ENCODE assay signal across 8 cellular contexts in the genomic region with DNA sequence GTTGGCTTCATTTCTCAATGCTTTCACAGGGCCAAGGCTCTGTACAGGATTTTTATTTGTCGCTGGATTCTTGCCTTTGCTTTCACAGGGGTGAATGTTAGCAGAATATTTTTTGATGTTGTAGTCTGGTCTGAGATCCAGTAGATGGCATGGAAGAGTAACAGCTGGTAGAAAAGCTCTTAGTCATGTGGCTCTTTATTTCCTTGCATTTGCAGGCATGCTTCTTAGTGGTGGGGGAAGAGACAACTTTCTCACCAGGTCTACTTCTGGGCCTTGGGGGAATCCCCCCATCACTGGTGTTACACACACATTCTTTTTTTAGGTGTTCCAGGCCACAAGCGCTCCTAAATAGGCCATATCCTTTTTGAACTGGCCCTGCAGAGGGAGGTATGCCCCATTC. TPM values are rescaled to one million over a fixed set of nuclear protein-coding genes. Genes with fewer than 3 reads are reported as not detected.
DNase-seq lines count a peak whose midpoint lies in the region; ATAC-seq, FAIRE-seq and TF ChIP-seq lines count a peak whose summit lies in the region.

No MANE protein-coding gene starts in this region.

- H3K4me1 ChIP-seq in HepG2 (ENCODE audit: insufficient read depth, low read length): no peaks in the 10 kb centered on the region
- H3K4me1 ChIP-seq in right lobe of liver: no peaks in the 10 kb centered on the region
- no peaks in the 10 kb centered on the region for H3K4me1 ChIP-seq in ovary (ENCODE audit: insufficient read depth)

- H3K79me2 ChIP-seq in HepG2 (ENCODE audit: insufficient read depth, low read length): no peaks in the 10 kb centered on the region

- in situ Hi-C loops in HepG2 (cut with HindIII; ENCODE audit: extremely low pct_ligation_motif_present, low pct_unique_long_range_greater_than_20kb) (no loop called here), brain microvascular endothelial cell (cut with HindIII; ENCODE audit: low pct_ligation_motif_present, low sequenced_read_pairs) (no loop called here)

- no peak for FAIRE-seq in HepG2 (lab: Jason Lieb, UNC)

- TF ChIP-seq RAD21 in HepG2 (CRISPR knock-in tag; IDR thresholded peaks at IDR 0.05): no peak

- H3K4me2 ChIP-seq in HepG2 (ENCODE audit: low read depth, low read length): no peak overlapping the region

- CTCF ChIA-PET in HepG2 (lab: Yijun Ruan, JAX; ENCODE audit: low intra/inter-chr PET ratio, low total read pairs): no interaction called here

- no peak overlapping the region for H3K27ac ChIP-seq in HepG2 (ENCODE audit: extremely low read length, insufficient read depth, low read length)
- H3K27ac ChIP-seq in right lobe of liver: no peak overlapping the region
- H3K27ac ChIP-seq in brain microvascular endothelial cell: no peak overlapping the region
- no peak overlapping the region for H3K27ac ChIP-seq in ovary

- H3K9ac ChIP-seq in HepG2 (ENCODE audit: insufficient read depth, low read depth, low read length): no peak overlapping the region

- H3K9me3 ChIP-seq in HepG2 (ENCODE audit: low read length) (no peaks in the 10 kb centered on the region), right lobe of liver (peaks cover 0 to 8% (median 0%) of the 10 kb centered on the region in 4 donors), ovary (no peaks in the 10 kb centered on the region)

- POLR2A ChIA-PET in HepG2 (lab: Yijun Ruan, JAX): no interaction called here

- no peaks in the 10 kb centered on the region for H3K36me3 ChIP-seq in HepG2 (replicated peaks in 1 of 2; ENCODE audit: control insufficient read depth in 1 of 2, insufficient read depth in 2 of 2, low read length in 2 of 2)
- H3K36me3 ChIP-seq in right lobe of liver: no peaks in the 10 kb centered on the region
- no peaks in the 10 kb centered on the region for H3K36me3 ChIP-seq in brain microvascular endothelial cell (replicated peaks)
- H3K36me3 ChIP-seq in ovary: no peaks in the 10 kb centered on the region

- intact Hi-C loops in HepG2 (cut with micrococcal nuclease; ENCODE audit: unreplicated experiment): no loop called here
- intact Hi-C loops in right lobe of liver (cut with DNase I): no loop called here
- intact Hi-C loops in ovary (cut with DNase I): no loop called here

- BruUV-seq in HepG2 (replicated peaks; lab: Mats Ljungman, UMichigan): no TSS peak

- DNase-seq in HepG2 (ENCODE audit: low spot score) (peak; percentile 1), right lobe of liver (no peak), brain microvascular endothelial cell (peak; percentile 43), smooth muscle cell of the brain vasculature (ENCODE audit: low read depth, low spot score) (peak; percentile 15), SHP77 treated with DMSO at 0.1 percent for 48 hours (lab: John Stamatoyannopoulos, UW) (no peak), ovary (no peak)

- ATAC-seq in HepG2: peak; percentile 80
- ATAC-seq in right lobe of liver: no peak
- peak; percentile 54 for ATAC-seq in HG03521 (IDR thresholded peaks at IDR 0.05; ENCODE audit: unreplicated experiment)
- no peak for ATAC-seq in HG03571 (IDR thresholded peaks at IDR 0.05; ENCODE audit: unreplicated experiment)

- TF ChIP-seq EP300 in HepG2 (IDR thresholded peaks at IDR 0.05; ENCODE audit: low read depth in 2 of 2, low read length in 2 of 2) (no peak), HepG2 (CRISPR knock-in tag; IDR thresholded peaks at IDR 0.05; ENCODE audit: borderline replicate concordance) (no peak), ovary (IDR thresholded peaks at IDR 0.05) (no peak)

- H3K27me3 ChIP-seq in HepG2 (ENCODE audit: control insufficient read depth in 1 of 2, insufficient read depth in 2 of 2, low read length in 2 of 2): no peaks in the 10 kb centered on the region
- no peaks in the 10 kb centered on the region for H3K27me3 ChIP-seq in right lobe of liver
- no peaks in the 10 kb centered on the region for H3K27me3 ChIP-seq in brain microvascular endothelial cell (replicated peaks)
- no peaks in the 10 kb centered on the region for H3K27me3 ChIP-seq in ovary

- no peak for TF ChIP-seq POLR2A in HepG2 (IDR thresholded peaks at IDR 0.05; ENCODE audit: insufficient read depth in 1 of 2, low read depth in 2 of 2, low read length in 2 of 2)
- no peak for TF ChIP-seq POLR2A in right lobe of liver (IDR thresholded peaks at IDR 0.05)
- TF ChIP-seq POLR2A in ovary (IDR thresholded peaks at IDR 0.05): no peak

- TF ChIP-seq CTCF in HepG2 (CRISPR knock-in tag; IDR thresholded peaks at IDR 0.05): peak; percentile 36
- TF ChIP-seq CTCF in right lobe of liver (IDR thresholded peaks at IDR 0.05): no peak
- peak; percentile 66 for TF ChIP-seq CTCF in brain microvascular endothelial cell (IDR thresholded peaks at IDR 0.05; ENCODE audit: low read depth, low read length, missing control alignments)
- no peak for TF ChIP-seq CTCF in ovary (IDR thresholded peaks at IDR 0.05)

- no peak overlapping the region for H3K4me3 ChIP-seq in HepG2 (replicated peaks in 1 of 3; ENCODE audit: insufficient read depth in 1 of 3, low read depth in 2 of 3, low read length in 3 of 3)
- no peak overlapping the region for H3K4me3 ChIP-seq in right lobe of liver
- no peak overlapping the region for H3K4me3 ChIP-seq in brain microvascular endothelial cell (ENCODE audit: low read depth, low read length)
- H3K4me3 ChIP-seq in ovary: no peak overlapping the region

- no peak overlapping the region for H2AFZ ChIP-seq in HepG2 (ENCODE audit: low read length)

- H4K20me1 ChIP-seq in HepG2 (ENCODE audit: insufficient read depth, low read length): no peaks in the 10 kb centered on the region

- 87% methylated on average over 1 of the region's 2 CpGs for WGBS in HepG2 (ENCODE audit: low lambda C conversion rate)
- 67% methylated on average over 1 of the region's 2 CpGs for WGBS in right lobe of liver (ENCODE audit: insufficient coverage, low coverage, low lambda C conversion rate, missing lambda C conversion rate)
- 91 to 98% (median 92%) methylated on average over 2 of the region's 2 CpGs for WGBS in ovary, 3 donors

TF ChIP-seq in HepG2, 621 proteins besides CTCF, POLR2A, EP300 and RAD21:
- TF ChIP-seq STAG1 (CRISPR knock-in tag; IDR thresholded peaks at IDR 0.05) (peak; percentile 44), NBN (conservative IDR thresholded peaks at IDR 0.05) (no peak)

RNA-seq across cellular contexts. Expression of a gene that starts 58.2 kb away (rescaled TPM):
- not detected in 2 replicates for total RNA-seq in HepG2 (2016; rRNA removed; fragmentation: Illumina TruSeq; extraction: Trizol)
- total RNA-seq in HepG2 (2016; cell fraction: cytosol; rRNA removed; fragmentation: Illumina TruSeq; extraction: Trizol; ENCODE audit: low read depth): not detected in 2 replicates
- not detected in 2 replicates for total RNA-seq in HepG2 (2016; cell fraction: insoluble cytoplasmic fraction; rRNA removed; fragmentation: Illumina TruSeq; extraction: Trizol)
- total RNA-seq in HepG2 (2016; cell fraction: membrane; rRNA removed; fragmentation: Illumina TruSeq; extraction: Trizol): not detected in 2 replicates
- total RNA-seq in HepG2 (2016; cell fraction: nucleus; rRNA removed; fragmentation: Illumina TruSeq; extraction: Trizol): 0.09 TPM in 1 of 2 replicates, not detected in the other
- not detected in 2 replicates for polyA plus RNA-seq in HepG2 (2011; rRNA removed)
- not detected in 2 replicates for polyA plus RNA-seq in HepG2 (2011; cell fraction: cytosol; rRNA removed)
- not detected in 2 replicates for polyA plus RNA-seq in HepG2 (2011; cell fraction: nucleus; rRNA removed)
- polyA plus RNA-seq in HepG2 (2012): not detected in 2 replicates
- not detected in 2 replicates for polyA plus RNA-seq in HepG2 (2016; cell fraction: cytosol; fragmentation: Illumina TruSeq; extraction: Trizol; ENCODE audit: low read depth)
- not detected in 2 replicates for polyA plus RNA-seq in HepG2 (2016; cell fraction: insoluble cytoplasmic fraction; fragmentation: Illumina TruSeq; extraction: Trizol; ENCODE audit: low read depth)
- not detected in 2 replicates for polyA plus RNA-seq in HepG2 (2016; cell fraction: membrane; fragmentation: Illumina TruSeq; extraction: Trizol; ENCODE audit: low read depth)
- not detected in 2 replicates for polyA plus RNA-seq in HepG2 (2016; cell fraction: nucleus; fragmentation: Illumina TruSeq; extraction: Trizol; ENCODE audit: insufficient read depth, low read depth)
- polyA minus RNA-seq in HepG2 (2011; rRNA and poly(A)+ RNA removed; ENCODE audit: low replicate concordance): not detected in 2 replicates
- not detected in 2 replicates for polyA minus RNA-seq in HepG2 (2011; cell fraction: cytosol; rRNA and poly(A)+ RNA removed)
- polyA minus RNA-seq in HepG2 (2011; cell fraction: nucleus; rRNA and poly(A)+ RNA removed): 0.12 TPM in 1 of 2 replicates, not detected in the other
- under 1 TPM in 3 of 6 experiments, not detected in 3; 0.06 to 0.11 (median 0.07) TPM for total RNA-seq in right lobe of liver
- total RNA-seq in ovary: 1 to 10 TPM in 3 of 7 donors, under 1 TPM in 4; 0.30 to 3.8 (median 0.60) TPM
- polyA plus RNA-seq in ovary: 1 to 10 TPM in 1 of 2 donors, under 1 TPM in 1; 0.62 to 1.6 TPM

Comparison
In these comparisons a context has a peak if more than half of its experiments do, and no peak if none do; other contexts are left out.
1. ATAC-seq: peak in HepG2 (single experiment) and HG03521 (single experiment); none in right lobe of liver (0 of 4) and HG03571 (single experiment).
2. DNase-seq: peak in HepG2 (single experiment), brain microvascular endothelial cell (single experiment) and smooth muscle cell of the brain vasculature (single experiment); none in right lobe of liver (0 of 3), SHP77 treated with DMSO at 0.1 percent for 48 hours (single experiment) and ovary (0 of 5).
3. CTCF ChIP-seq: peak in HepG2 (single experiment) and brain microvascular endothelial cell (single experiment); none in right lobe of liver (0 of 4) and ovary (0 of 3).